8 cellular contexts compared by ENCODE assay signal in genomic region chr2:58046335-58046584, GRCh38. TPM values are rescaled to one million over a fixed set of nuclear protein-coding genes. Genes with fewer than 3 reads are reported as not detected.
DNase-seq lines count a peak whose midpoint lies in the region; ATAC-seq, FAIRE-seq and TF ChIP-seq lines count a peak whose summit lies in the region.

No MANE protein-coding gene starts in this region.

- no peak for TF ChIP-seq EP300 in A549 (IDR thresholded peaks at IDR 0.05)

- H3K4me3 ChIP-seq in A549, result peak overlapping the region; percentile 67
- peak overlapping the region; percentile 90 for H3K4me3 ChIP-seq in GM23248
- H3K4me3 ChIP-seq in adrenal gland, result peak overlapping the region; percentile 25 to 91 (median 73)
- H3K4me3 ChIP-seq in thymus (ENCODE audit: low read length), result peak overlapping the region; percentile 92

- peaks cover 4% of the 10 kb centered on the region; the same call in 1 of the 2 replicates for H3K36me3 ChIP-seq in GM23248 (ENCODE audit: low read depth)
- peaks cover 0 to 4% of the 10 kb centered on the region in 2 donors for H3K36me3 ChIP-seq in adrenal gland (replicated peaks in 1 of 2)
- H3K36me3 ChIP-seq in thymus (ENCODE audit: control insufficient read depth, insufficient read depth), result no peaks in the 10 kb centered on the region

- DNase-seq in A549 (ENCODE audit: low read depth in 1 of 2, low spot score in 1 of 2), result no peak
- DNase-seq in GM23248, result no peak
- DNase-seq in adrenal gland, result no peak
- DNase-seq in DMS 273 treated with DMSO at 0.1 percent for 48 hours (lab: John Stamatoyannopoulos, UW), result no peak
- no peak for DNase-seq in COLO668 (lab: John Stamatoyannopoulos, UW; ENCODE audit: unreplicated experiment)
- DNase-seq in NOMO-1 (lab: John Stamatoyannopoulos, UW; ENCODE audit: unreplicated experiment in 2 of 2), result no peak

- in situ Hi-C loops in GM23248 (cut with MboI), result no loop called here

- H3K4me1 ChIP-seq in A549, result peaks cover 57% of the 10 kb centered on the region
- H3K4me1 ChIP-seq in GM23248 (ENCODE audit: insufficient read depth), result peaks cover 24% of the 10 kb centered on the region
- peaks cover 11 to 41% of the 10 kb centered on the region in 2 donors for H3K4me1 ChIP-seq in adrenal gland (replicated peaks in 1 of 2)
- peaks cover 2% of the 10 kb centered on the region for H3K4me1 ChIP-seq in thymus (ENCODE audit: control insufficient read depth, insufficient read depth, low read length)

- H3K27ac ChIP-seq in A549 (peak overlapping the region; percentile 94 to 98), GM23248 (peak overlapping the region; percentile 79), adrenal gland (peak overlapping the region; percentile 54 to 99 (median 95)), layer of hippocampus (ENCODE audit: low read depth, low read length) (peak overlapping the region; percentile 75), thymus (ENCODE audit: low read depth) (peak overlapping the region; percentile 97)

- peak; percentile 81 for FAIRE-seq in A549 (lab: Jason Lieb, UNC)

- TF ChIP-seq POLR2A in A549 (IDR thresholded peaks at IDR 0.05; ENCODE audit: low read length), result no peak
- TF ChIP-seq POLR2A in adrenal gland (IDR thresholded peaks at IDR 0.05), result no peak

- no peaks in the 10 kb centered on the region for H3K27me3 ChIP-seq in GM23248 (replicated peaks; ENCODE audit: insufficient read depth)
- H3K27me3 ChIP-seq in adrenal gland, result no peaks in the 10 kb centered on the region
- H3K27me3 ChIP-seq in layer of hippocampus (ENCODE audit: control insufficient read depth, insufficient read depth, low read length), result no peaks in the 10 kb centered on the region
- no peaks in the 10 kb centered on the region for H3K27me3 ChIP-seq in thymus (ENCODE audit: control insufficient read depth, insufficient read depth)

- H3K4me2 ChIP-seq in A549, result peak overlapping the region; percentile 79
- peak overlapping the region; percentile 86 for H3K4me2 ChIP-seq in GM23248 (ENCODE audit: unreplicated experiment)

- no peak for ATAC-seq in A549

- 0 out of 5 replicates have a peak, but pooled peaks of 1 of the 2 experiments have one; percentile 13 for TF ChIP-seq RAD21 in A549 (conservative IDR thresholded peaks at IDR 0.05 in 1 of 2, IDR thresholded peaks at IDR 0.05 in 1 of 2)

- intact Hi-C loops in adrenal gland (cut with DNase I), result no loop called here

- CTCF ChIA-PET in A549 (lab: Yijun Ruan, JAX), result interaction anchor here (0.6 to 1.3 kb wide), 6 partner anchors 9 to 286 kb away, joined by 3 to 5 read pairs (median 4); no protein-coding TSS in a partner anchor

- POLR2A ChIA-PET in A549 (lab: Yijun Ruan, JAX), result interaction anchor here (0.6 to 1.7 kb wide), 17 partner anchors 8 to 402 kb away, joined by 3 to 14 read pairs (median 4); partner anchors contain the start of gene FANCL

- TF ChIP-seq CTCF in A549 (IDR thresholded peaks at IDR 0.05), result no peak
- no peak for TF ChIP-seq CTCF in adrenal gland (IDR thresholded peaks at IDR 0.05)

- peaks cover 13% of the 10 kb centered on the region; the same call in 1 of the 2 replicates for H3F3A ChIP-seq in GM23248 (ENCODE audit: insufficient read depth)

- no peaks in the 10 kb centered on the region for H3K9me2 ChIP-seq in GM23248 (ENCODE audit: insufficient read depth)

- H3K9me3 ChIP-seq in A549 (no peaks in the 10 kb centered on the region), GM23248 (ENCODE audit: low read depth) (no peaks in the 10 kb centered on the region), adrenal gland (replicated peaks in 1 of 3) (no peaks in the 10 kb centered on the region), thymus (ENCODE audit: control insufficient read depth) (no peaks in the 10 kb centered on the region)

- H4K20me1 ChIP-seq in GM23248 (ENCODE audit: insufficient read depth), result no peaks in the 10 kb centered on the region

- H2AFZ ChIP-seq in GM23248, result peak overlapping the region; percentile 99

- peaks cover 27% of the 10 kb centered on the region for H3K79me2 ChIP-seq in GM23248 (ENCODE audit: insufficient read depth)

- H3K9ac ChIP-seq in GM23248, result peak overlapping the region; percentile 94

- 1% methylated on average over 14 of the region's 14 CpGs for WGBS in A549 (ENCODE audit: missing lambda C conversion rate)
- 8 to 9% methylated on average over 14 of the region's 14 CpGs for WGBS in GM23248 (ENCODE audit: low coverage in 1 of 2, low lambda C conversion rate in 2 of 2, missing lambda C conversion rate in 2 of 2), 2 experiments
- WGBS in adrenal gland, 4 donors, result 4 to 11% (median 5%) methylated on average over 7 to 14 of the region's 14 CpGs
- WGBS in thymus, result 1% methylated on average over 14 of the region's 14 CpGs

TF ChIP-seq in A549, 52 proteins besides CTCF, POLR2A, EP300 and RAD21:
- no peak for TF ChIP-seq USF2 (IDR thresholded peaks at IDR 0.05)
- no peak for TF ChIP-seq JUN (IDR thresholded peaks at IDR 0.05)
- TF ChIP-seq SMC3 (IDR thresholded peaks at IDR 0.05), result no peak
- TF ChIP-seq GATA3 (IDR thresholded peaks at IDR 0.05; ENCODE audit: borderline replicate concordance), result no peak
- TF ChIP-seq TFCP2L1 (CRISPR knock-in tag; IDR thresholded peaks at IDR 0.05), result 0 out of 2 replicates have a peak, but pooled peaks have one; percentile 21
- no peak for TF ChIP-seq ZSCAN20 (CRISPR knock-in tag; IDR thresholded peaks at IDR 0.05)
- TF ChIP-seq KDM5A (IDR thresholded peaks at IDR 0.05), result no peak
- TF ChIP-seq MAFK (IDR thresholded peaks at IDR 0.05; ENCODE audit: partially characterized antibody), result peak; percentile 8
- TF ChIP-seq NPAS2 (CRISPR knock-in tag; IDR thresholded peaks at IDR 0.05; ENCODE audit: borderline replicate concordance), result no peak
- no peak for TF ChIP-seq EHMT2 (IDR thresholded peaks at IDR 0.05; ENCODE audit: low read depth)
- no peak for TF ChIP-seq HES2 (IDR thresholded peaks at IDR 0.05)
- TF ChIP-seq HEYL (CRISPR knock-in tag; IDR thresholded peaks at IDR 0.05), result no peak
- TF ChIP-seq HOXB5 (CRISPR knock-in tag; IDR thresholded peaks at IDR 0.05), result no peak

RNA-seq across cellular contexts. Expression of gene VRK2, which starts 0.3 kb away (rescaled TPM):
- polyA plus RNA-seq in A549 (2011; rRNA removed), result 66.2 and 80.9 TPM in 2 replicates
- polyA plus RNA-seq in A549 (2012; cell fraction: cytosol; rRNA removed), result 17.4 and 18.0 TPM in 2 replicates
- 5.3 and 7.7 TPM in 2 replicates for polyA plus RNA-seq in A549 (2012; cell fraction: nucleus; rRNA removed)
- polyA plus RNA-seq in A549 (2017; fragmentation: RNase III; extraction: RNeasy Plus Mini Kit Qiagen cat#74134 plus additional on column Dnase treatment), result 19.4 to 30.4 TPM (median 24.2 TPM) in 3 replicates
- polyA minus RNA-seq in A549 (2011; rRNA and poly(A)+ RNA removed), result 22.8 and 30.4 TPM in 2 replicates
- total RNA-seq in GM23248 (2014; rRNA removed; shearing (Covaris generic)), result 14.4 and 22.4 TPM in 2 replicates
- 21.7 and 24.2 TPM in 2 replicates for polyA plus RNA-seq in GM23248 (2016; fragmentation: Nextera tagmentation; extraction: Ambion mirVana)
- 10 to 100 TPM; 11.2 to 31.8 (median 19.6) TPM for total RNA-seq in adrenal gland
- 10 to 100 TPM; 11.4 to 22.3 (median 14.2) TPM for polyA plus RNA-seq in adrenal gland
- 17.6 TPM for polyA plus RNA-seq in thymus
